1 cellular context compared by ENCODE assay signal in genomic region chr16:28311913-28312312, GRCh38.
TF ChIP-seq lines count a peak whose summit lies in the region.

No MANE protein-coding gene starts in this region.

TF ChIP-seq in HepG2, 621 proteins besides CTCF, POLR2A, EP300 and RAD21:
- TF ChIP-seq SNAPC5 (CRISPR knock-in tag; IDR thresholded peaks at IDR 0.05; ENCODE audit: borderline replicate concordance) (no peak), SALL1 (CRISPR knock-in tag; IDR thresholded peaks at IDR 0.05) (0 out of 2 replicates have a peak, but pooled peaks have one; percentile 19)
- TF ChIP-seq, protein P1, sequence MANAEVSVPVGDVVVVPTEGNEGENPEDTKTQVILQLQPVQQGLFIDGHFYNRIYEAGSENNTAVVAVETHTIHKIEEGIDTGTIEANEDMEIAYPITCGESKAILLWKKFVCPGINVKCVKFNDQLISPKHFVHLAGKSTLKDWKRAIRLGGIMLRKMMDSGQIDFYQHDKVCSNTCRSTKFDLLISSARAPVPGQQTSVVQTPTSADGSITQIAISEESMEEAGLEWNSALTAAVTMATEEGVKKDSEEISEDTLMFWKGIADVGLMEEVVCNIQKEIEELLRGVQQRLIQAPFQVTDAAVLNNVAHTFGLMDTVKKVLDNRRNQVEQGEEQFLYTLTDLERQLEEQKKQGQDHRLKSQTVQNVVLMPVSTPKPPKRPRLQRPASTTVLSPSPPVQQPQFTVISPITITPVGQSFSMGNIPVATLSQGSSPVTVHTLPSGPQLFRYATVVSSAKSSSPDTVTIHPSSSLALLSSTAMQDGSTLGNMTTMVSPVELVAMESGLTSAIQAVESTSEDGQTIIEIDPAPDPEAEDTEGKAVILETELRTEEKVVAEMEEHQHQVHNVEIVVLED (CRISPR knock-in tag; IDR thresholded peaks at IDR 0.05; ENCODE audit: borderline replicate concordance): no peak
